Comparison of ENCODE assay signal across 23 cellular contexts in the genomic region with DNA sequence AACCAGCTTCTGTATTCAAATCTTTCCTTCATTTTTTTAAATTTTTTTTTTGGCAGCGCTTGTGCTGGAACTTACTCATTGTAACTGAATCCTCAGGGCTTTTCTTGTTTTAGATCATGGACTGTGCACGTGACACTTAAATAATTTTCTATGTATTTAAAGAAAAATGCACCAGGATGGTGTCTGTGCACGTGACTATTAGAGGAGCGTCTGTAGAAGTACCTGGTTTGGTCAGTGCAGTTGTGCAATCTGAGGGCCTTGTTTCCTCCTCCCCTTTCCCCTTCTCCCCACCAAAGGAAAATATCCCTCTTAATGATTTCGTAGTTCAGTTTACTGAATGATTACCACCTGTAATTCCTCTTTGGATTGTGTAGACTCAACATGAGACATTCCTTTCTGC. TPM values are rescaled to one million over a fixed set of nuclear protein-coding genes. Genes with fewer than 3 reads are reported as not detected.
DNase-seq lines count a peak whose midpoint lies in the region; ATAC-seq, FAIRE-seq and TF ChIP-seq lines count a peak whose summit lies in the region.
"Had no signal": no experiment of that assay in that cellular context is flagged by ENCODE, and none has a peak within 500 bp of the region (broad histone marks: within the 10 kb centered on the region; RNA-seq: fewer than 3 reads in every experiment).

No MANE protein-coding gene starts in this region.

- H3K4me1 Mint-ChIP-seq in activated CD4-positive, alpha-beta memory T cell treated with anti-CD3 and anti-CD28 coated beads for 36 hours (ENCODE audit: low read depth) = peaks cover 6% of the 10 kb centered on the region
- no peaks in the 10 kb centered on the region for H3K4me1 Mint-ChIP-seq in activated CD4-positive, alpha-beta memory T cell treated with anti-CD3 and anti-CD28 coated beads, Interleukin-2, amount 10 ng/mL, durations not matched to agents 7 days and 5 days
- H3K4me1 Mint-ChIP-seq in activated naive CD8-positive, alpha-beta T cell (ENCODE audit: low read depth) = peaks cover 3% of the 10 kb centered on the region
- H3K4me1 Mint-ChIP-seq in stimulated activated naive B cell treated with anti-CD40 and anti-IgM and Interleukin-4, amounts not matched to agents 10 μg/mL and 1 μg/mL and 100 μg/mL, for 72 hours = peaks cover 18 to 62% of the 10 kb centered on the region in 2 donors
- H3K4me1 Mint-ChIP-seq: immature natural killer cell had no signal

- DNase-seq in activated CD4-positive, alpha-beta memory T cell treated with anti-CD3 and anti-CD28 coated beads for 36 hours = no peak
- no peak for DNase-seq in activated CD4-positive, alpha-beta memory T cell treated with anti-CD3 and anti-CD28 coated beads, Interleukin-2, amount 10 ng/mL, durations not matched to agents 7 days and 5 days
- no peak for DNase-seq in left lung
- no peak for DNase-seq in stimulated activated naive B cell treated with anti-CD40 and anti-IgM and Interleukin-4, amounts not matched to agents 10 μg/mL and 1 μg/mL and 100 μg/mL, for 72 hours
- DNase-seq in urothelium cell line (ENCODE audit: low spot score) = no peak
- no peak for DNase-seq in Ammon's horn (ENCODE audit: low spot score)
- DNase-seq: activated CD8-positive, alpha-beta T cell treated with anti-CD3 and anti-CD28 coated beads, Interleukin-2, amount 10 ng/mL, durations not matched to agents 7 days and 5 days; central memory CD4-positive, alpha-beta T cell; DMS79; esophagus squamous epithelium; head of caudate nucleus; immature natural killer cell; natural killer cell; NCI-H1930; NCI-H510A treated with DMSO at 0.1 percent for 48 hours; stimulated activated CD8-positive, alpha-beta memory T cell treated with anti-CD3 and anti-CD28 coated beads, Interleukin-4, amount 100 ng/mL, for 48 hours; SW 1271 had no signal

- no peaks in the 10 kb centered on the region for H3K27me3 Mint-ChIP-seq in activated CD4-positive, alpha-beta memory T cell treated with anti-CD3 and anti-CD28 coated beads for 36 hours
- no peaks in the 10 kb centered on the region for H3K27me3 Mint-ChIP-seq in activated CD4-positive, alpha-beta memory T cell treated with anti-CD3 and anti-CD28 coated beads, Interleukin-2, amount 10 ng/mL, durations not matched to agents 7 days and 5 days
- H3K27me3 Mint-ChIP-seq in activated naive CD8-positive, alpha-beta T cell = no peaks in the 10 kb centered on the region
- no peaks in the 10 kb centered on the region for H3K27me3 Mint-ChIP-seq in stimulated activated naive B cell treated with anti-CD40 and anti-IgM and Interleukin-4, amounts not matched to agents 10 μg/mL and 1 μg/mL and 100 μg/mL, for 72 hours

- no peak overlapping the region for H3K4me3 Mint-ChIP-seq in activated CD4-positive, alpha-beta memory T cell treated with anti-CD3 and anti-CD28 coated beads for 36 hours
- no peak overlapping the region for H3K4me3 Mint-ChIP-seq in activated CD4-positive, alpha-beta memory T cell treated with anti-CD3 and anti-CD28 coated beads, Interleukin-2, amount 10 ng/mL, durations not matched to agents 7 days and 5 days
- no peak overlapping the region for H3K4me3 Mint-ChIP-seq in activated naive CD8-positive, alpha-beta T cell
- no peak overlapping the region for H3K4me3 Mint-ChIP-seq in stimulated activated naive B cell treated with anti-CD40 and anti-IgM and Interleukin-4, amounts not matched to agents 10 μg/mL and 1 μg/mL and 100 μg/mL, for 72 hours
- H3K4me3 Mint-ChIP-seq: activated CD8-positive, alpha-beta T cell treated with anti-CD3 and anti-CD28 coated beads, Interleukin-2, amount 10 ng/mL, durations not matched to agents 7 days and 5 days; activated T-helper 1 cell treated with anti-CD3 and anti-CD28 coated beads, Interleukin-12 subunit alpha, Interleukin-12 subunit beta, Interleukin-2, Interleukin-4 antibody, amounts not matched to agents 30 ng/mL and 10 ng/mL and 1 ng/mL, durations not matched to agents 14 hours and 24 hours and 36 hours; immature natural killer cell; natural killer cell had no signal

- H3K9me3 ChIP-seq in left lung = no peaks in the 10 kb centered on the region
- H3K9me3 ChIP-seq: esophagus squamous epithelium, testis had no signal

- TF ChIP-seq CTCF in left lung (IDR thresholded peaks at IDR 0.05) = no peak

- H3K27me3 ChIP-seq in left lung = no peaks in the 10 kb centered on the region
- H3K27me3 ChIP-seq: esophagus squamous epithelium, testis had no signal

- no peak for FAIRE-seq in urothelium cell line (lab: Jason Lieb, UNC)
- FAIRE-seq: A204.1 had no signal

- H3K27ac ChIP-seq in left lung = peak overlapping the region; percentile 31 to 54
- H3K27ac ChIP-seq: C4-2B, esophagus squamous epithelium, testis had no signal

- intact Hi-C loops in activated CD4-positive, alpha-beta memory T cell treated with anti-CD3 and anti-CD28 coated beads for 36 hours (cut with micrococcal nuclease) = no loop called here
- intact Hi-C loops in left lung (cut with DNase I) = no loop called here

- H3K4me3 ChIP-seq in left lung = no peak overlapping the region
- H3K4me3 ChIP-seq: esophagus squamous epithelium, testis had no signal

- peaks cover 41% of the 10 kb centered on the region for H3K36me3 Mint-ChIP-seq in activated CD4-positive, alpha-beta memory T cell treated with anti-CD3 and anti-CD28 coated beads for 36 hours
- peaks cover 53% of the 10 kb centered on the region for H3K36me3 Mint-ChIP-seq in activated CD4-positive, alpha-beta memory T cell treated with anti-CD3 and anti-CD28 coated beads, Interleukin-2, amount 10 ng/mL, durations not matched to agents 7 days and 5 days (ENCODE audit: low read depth)
- peaks cover 9% of the 10 kb centered on the region for H3K36me3 Mint-ChIP-seq in activated naive CD8-positive, alpha-beta T cell
- peaks cover 55 to 67% of the 10 kb centered on the region in 2 donors for H3K36me3 Mint-ChIP-seq in stimulated activated naive B cell treated with anti-CD40 and anti-IgM and Interleukin-4, amounts not matched to agents 10 μg/mL and 1 μg/mL and 100 μg/mL, for 72 hours

- H3K4me1 ChIP-seq in left lung = peaks cover 14 to 19% of the 10 kb centered on the region in 2 donors
- H3K4me1 ChIP-seq: testis had no signal

- peaks cover 0 to 83% of the 10 kb centered on the region in 2 donors for H3K36me3 ChIP-seq in left lung

- POLR2A ChIA-PET in activated CD4-positive, alpha-beta memory T cell treated with anti-CD3 and anti-CD28 coated beads for 36 hours (lab: Charles Lee) = interaction anchor here (0.6 kb wide), 1 partner anchor 58 kb away, joined by 3 read pairs; no protein-coding TSS in a partner anchor
- POLR2A ChIA-PET in activated CD4-positive, alpha-beta memory T cell treated with anti-CD3 and anti-CD28 coated beads, Interleukin-2, amount 10 ng/mL, durations not matched to agents 7 days and 5 days (lab: Charles Lee) = interaction anchor here (1.9 kb wide), 1 partner anchor 32 kb away, joined by 6 read pairs; a partner anchor contains a TSS

- no peaks in the 10 kb centered on the region for H3K9me3 Mint-ChIP-seq in activated CD4-positive, alpha-beta memory T cell treated with anti-CD3 and anti-CD28 coated beads for 36 hours
- H3K9me3 Mint-ChIP-seq in activated CD4-positive, alpha-beta memory T cell treated with anti-CD3 and anti-CD28 coated beads, Interleukin-2, amount 10 ng/mL, durations not matched to agents 7 days and 5 days = no peaks in the 10 kb centered on the region
- H3K9me3 Mint-ChIP-seq in activated naive CD8-positive, alpha-beta T cell (ENCODE audit: low read depth) = no peaks in the 10 kb centered on the region
- H3K9me3 Mint-ChIP-seq in stimulated activated naive B cell treated with anti-CD40 and anti-IgM and Interleukin-4, amounts not matched to agents 10 μg/mL and 1 μg/mL and 100 μg/mL, for 72 hours = no peaks in the 10 kb centered on the region
- H3K9me3 Mint-ChIP-seq: activated T-helper 1 cell treated with anti-CD3 and anti-CD28 coated beads, Interleukin-12 subunit alpha, Interleukin-12 subunit beta, Interleukin-2, Interleukin-4 antibody, amounts not matched to agents 30 ng/mL and 10 ng/mL and 1 ng/mL, durations not matched to agents 14 hours and 24 hours and 36 hours; immature natural killer cell; natural killer cell had no signal

- peak overlapping the region; percentile 54 for H3K27ac Mint-ChIP-seq in activated CD4-positive, alpha-beta memory T cell treated with anti-CD3 and anti-CD28 coated beads for 36 hours
- no peak overlapping the region for H3K27ac Mint-ChIP-seq in activated CD4-positive, alpha-beta memory T cell treated with anti-CD3 and anti-CD28 coated beads, Interleukin-2, amount 10 ng/mL, durations not matched to agents 7 days and 5 days
- H3K27ac Mint-ChIP-seq in activated naive CD8-positive, alpha-beta T cell = peak overlapping the region; percentile 54
- peak overlapping the region; percentile 69 for H3K27ac Mint-ChIP-seq in stimulated activated naive B cell treated with anti-CD40 and anti-IgM and Interleukin-4, amounts not matched to agents 10 μg/mL and 1 μg/mL and 100 μg/mL, for 72 hours
- H3K27ac Mint-ChIP-seq: activated T-helper 1 cell treated with anti-CD3 and anti-CD28 coated beads, Interleukin-12 subunit alpha, Interleukin-12 subunit beta, Interleukin-2, Interleukin-4 antibody, amounts not matched to agents 30 ng/mL and 10 ng/mL and 1 ng/mL, durations not matched to agents 14 hours and 24 hours and 36 hours had no signal

- ATAC-seq in left lung (peak; percentile 81), HG02973 (IDR thresholded peaks at IDR 0.05; ENCODE audit: unreplicated experiment) (no peak)
- no peak for ATAC-seq in stimulated activated naive B cell treated with anti-CD40 and anti-IgM and Interleukin-4, amounts not matched to agents 10 μg/mL and 1 μg/mL and 100 μg/mL, for 72 hours (replicated peaks)
- ATAC-seq: activated CD8-positive, alpha-beta T cell treated with anti-CD3 and anti-CD28 coated beads, Interleukin-2, amount 10 ng/mL, durations not matched to agents 7 days and 5 days; natural killer cell had no signal

- CTCF ChIA-PET in activated CD4-positive, alpha-beta memory T cell treated with anti-CD3 and anti-CD28 coated beads for 36 hours (lab: Charles Lee) = no interaction called here
- CTCF ChIA-PET in activated CD4-positive, alpha-beta memory T cell treated with anti-CD3 and anti-CD28 coated beads, Interleukin-2, amount 10 ng/mL, durations not matched to agents 7 days and 5 days (lab: Charles Lee) = interaction anchor here (0.6 kb wide), 1 partner anchor 194 kb away, joined by 3 read pairs; no protein-coding TSS in a partner anchor

RNA-seq across cellular contexts. Expression of a gene that starts 31.3 kb away (rescaled TPM):
- total RNA-seq in activated CD4-positive, alpha-beta memory T cell treated with anti-CD3 and anti-CD28 coated beads for 36 hours = 100 to 1,000 TPM; 192 to 203 TPM
- 100 to 1,000 TPM; 148 to 150 TPM for total RNA-seq in activated CD4-positive, alpha-beta memory T cell treated with anti-CD3 and anti-CD28 coated beads, Interleukin-2, amount 10 ng/mL, durations not matched to agents 7 days and 5 days
- total RNA-seq in left lung = 100 to 1,000 TPM; 103 to 104 TPM
